19 cellular contexts compared by ENCODE assay signal in genomic region chr15:25717116-25717755, GRCh38.
DNase-seq lines count a peak whose midpoint lies in the region; ATAC-seq and TF ChIP-seq lines count a peak whose summit lies in the region.
"Had no signal": no experiment of that assay in that cellular context is flagged by ENCODE, and none has a peak within 500 bp of the region (broad histone marks: within the 10 kb centered on the region; RNA-seq: fewer than 3 reads in every experiment).

No MANE protein-coding gene starts in this region.

- no peaks in the 10 kb centered on the region for H3K9me3 Mint-ChIP-seq in neural progenitor cell
- no peaks in the 10 kb centered on the region for H3K9me3 Mint-ChIP-seq in naive thymus-derived CD8-positive, alpha-beta T cell
- H3K9me3 Mint-ChIP-seq: dendritic cell treated with granulocyte-macrophage colony-stimulating factor and Interleukin-4, amounts not matched to agents 40 ng/mL and 50 ng/mL, for 4 days had no signal

- peak overlapping the region; percentile 62; the same call in 1 of the 2 replicates for H3K4me3 ChIP-seq in BLaER1
- no peak overlapping the region for H3K4me3 ChIP-seq in adipocyte (ENCODE audit: low read length)
- H3K4me3 ChIP-seq in neural progenitor cell, result no peak overlapping the region

- no peak overlapping the region for H3K9ac ChIP-seq in BLaER1
- no peak overlapping the region for H3K9ac ChIP-seq in adipocyte (ENCODE audit: low read length)
- H3K9ac ChIP-seq in neural progenitor cell, result no peak overlapping the region
- H3K9ac ChIP-seq: parathyroid adenoma had no signal

- H3K36me3 ChIP-seq in BLaER1 (peaks cover 36% of the 10 kb centered on the region), adipocyte (ENCODE audit: control insufficient read depth, insufficient read depth, low read length, severe bottlenecking) (peaks cover 38% of the 10 kb centered on the region), neural progenitor cell (no peaks in the 10 kb centered on the region)

- TF ChIP-seq POLR2A in erythroblast (IDR thresholded peaks at IDR 0.05; ENCODE audit: low read length), result no peak

- H3K27ac ChIP-seq in BLaER1 (no peak overlapping the region; the same call in 1 of the 2 replicates), neural progenitor cell (no peak overlapping the region)
- H3K27ac ChIP-seq: parathyroid adenoma had no signal

- H3K4me1 ChIP-seq in BLaER1 (peaks cover 59% of the 10 kb centered on the region), adipocyte (ENCODE audit: control insufficient read depth, insufficient read depth, low read length) (peaks cover 14% of the 10 kb centered on the region), neural progenitor cell (peaks cover 11% of the 10 kb centered on the region)

- peak; percentile 15 for DNase-seq in adipocyte (ENCODE audit: low read depth)
- DNase-seq in neural progenitor cell (ENCODE audit: low spot score), result no peak
- DNase-seq in naive thymus-derived CD8-positive, alpha-beta T cell, result no peak
- no peak for DNase-seq in T-helper 9 cell
- DNase-seq in ACHN, result no peak
- DNase-seq in erythroblast (lab: John Stamatoyannopoulos, UW), result no peak
- DNase-seq: activated CD4-positive, CD25-positive, alpha-beta regulatory T cell; activated CD8-positive, alpha-beta memory T cell treated with anti-CD3 and anti-CD28 coated beads, Interleukin-2, amount 50 U/mL, for 4 hours; DMS79 treated with DMSO at 0.1 percent for 48 hours; foreskin melanocyte; islet precursor cell; midbrain; NCI-H146; NCI-H526 treated with DMSO at 0.1 percent for 48 hours; stimulated activated CD4-positive, alpha-beta T cell treated with anti-CD3 and anti-CD28 coated beads, Interleukin-15, amount 100 ng/mL, for 24 hours had no signal

- peak overlapping the region; percentile 48 for H3K27ac Mint-ChIP-seq in neural progenitor cell
- H3K27ac Mint-ChIP-seq in naive thymus-derived CD8-positive, alpha-beta T cell, result peak overlapping the region in 2 of 10 donors; percentile 27 to 43
- H3K27ac Mint-ChIP-seq: dendritic cell treated with granulocyte-macrophage colony-stimulating factor and Interleukin-4, amounts not matched to agents 40 ng/mL and 50 ng/mL, for 4 days had no signal

- peak; percentile 66 for ATAC-seq in GM21619 (IDR thresholded peaks at IDR 0.05; ENCODE audit: unreplicated experiment)
- no peak for ATAC-seq in naive thymus-derived CD8-positive, alpha-beta T cell

- H3K27me3 Mint-ChIP-seq in neural progenitor cell (ENCODE audit: insufficient read depth, low read depth), result peaks cover 3% of the 10 kb centered on the region
- H3K27me3 Mint-ChIP-seq in naive thymus-derived CD8-positive, alpha-beta T cell, result no peaks in the 10 kb centered on the region

- no peak overlapping the region for H3K4me3 Mint-ChIP-seq in neural progenitor cell
- H3K4me3 Mint-ChIP-seq in naive thymus-derived CD8-positive, alpha-beta T cell, result no peak overlapping the region
- H3K4me3 Mint-ChIP-seq: dendritic cell treated with granulocyte-macrophage colony-stimulating factor and Interleukin-4, amounts not matched to agents 40 ng/mL and 50 ng/mL, for 4 days had no signal

- no peak for TF ChIP-seq CTCF in neural progenitor cell (IDR thresholded peaks at IDR 0.05)

- no peaks in the 10 kb centered on the region for H3F3A ChIP-seq in neural progenitor cell (ENCODE audit: low read depth)

- H3K79me2 ChIP-seq in neural progenitor cell (ENCODE audit: low read depth), result no peaks in the 10 kb centered on the region
- H3K79me2 ChIP-seq: parathyroid adenoma had no signal

- POLR2A ChIA-PET in naive thymus-derived CD8-positive, alpha-beta T cell (lab: Charles Lee), result no interaction called here

- H3K4me2 ChIP-seq in BLaER1 (peak overlapping the region; percentile 100), neural progenitor cell (no peak overlapping the region)

- H3K36me3 Mint-ChIP-seq in neural progenitor cell, result peaks cover 1% of the 10 kb centered on the region
- peaks cover 0 to 59% (median 8%) of the 10 kb centered on the region in 3 donors for H3K36me3 Mint-ChIP-seq in naive thymus-derived CD8-positive, alpha-beta T cell

- H3K9me3 ChIP-seq in BLaER1, result no peaks in the 10 kb centered on the region
- no peaks in the 10 kb centered on the region for H3K9me3 ChIP-seq in adipocyte (ENCODE audit: control insufficient read depth, low read length)
- H3K9me3 ChIP-seq in neural progenitor cell (ENCODE audit: low read depth), result no peaks in the 10 kb centered on the region

- in situ Hi-C loops in ACHN (cut with HindIII; ENCODE audit: low pct_ligation_motif_present, low pct_unique_long_range_greater_than_20kb, low sequenced_read_pairs), result no loop called here

- H3K27me3 ChIP-seq in BLaER1, result peaks cover 9% of the 10 kb centered on the region; the same call in 1 of the 2 replicates
- no peaks in the 10 kb centered on the region for H3K27me3 ChIP-seq in adipocyte (replicated peaks; ENCODE audit: control insufficient read depth, insufficient read depth, low read length)
- H3K27me3 ChIP-seq in neural progenitor cell, result no peaks in the 10 kb centered on the region

- peaks cover 75% of the 10 kb centered on the region for H4K20me1 ChIP-seq in BLaER1
- H4K20me1 ChIP-seq in neural progenitor cell (ENCODE audit: low read depth), result no peaks in the 10 kb centered on the region

- H2AFZ ChIP-seq in neural progenitor cell (replicated peaks), result peak overlapping the region; percentile 12
- H2AFZ ChIP-seq: parathyroid adenoma had no signal

- peaks cover 9% of the 10 kb centered on the region for H3K4me1 Mint-ChIP-seq in neural progenitor cell
- H3K4me1 Mint-ChIP-seq in naive thymus-derived CD8-positive, alpha-beta T cell, result peaks cover 0 to 4% (median 0%) of the 10 kb centered on the region in 4 donors
